In genomic region chr4:71188951-71189350, GRCh38 we compare ENCODE assay signal across 14 cellular contexts.
DNase-seq lines count a peak whose midpoint lies in the region; ATAC-seq, FAIRE-seq and TF ChIP-seq lines count a peak whose summit lies in the region.
"Had no signal": no experiment of that assay in that cellular context is flagged by ENCODE, and none has a peak within 500 bp of the region (broad histone marks: within the 10 kb centered on the region; RNA-seq: fewer than 3 reads in every experiment).

No MANE protein-coding gene starts in this region.

- TF ChIP-seq POLR2A in HepG2 (IDR thresholded peaks at IDR 0.05; ENCODE audit: insufficient read depth in 1 of 2, low read depth in 2 of 2, low read length in 2 of 2) = no peak

- H3K27me3 Mint-ChIP-seq in chondrocyte (ENCODE audit: low read depth) = peaks cover 18% of the 10 kb centered on the region
- no peaks in the 10 kb centered on the region for H3K27me3 Mint-ChIP-seq in natural killer cell treated with Interleukin-12 subunit alpha and Interleukin-12 subunit beta and Interleukin-15 and Interleukin-18, amount 100 ng/mL, for 72 hours
- peaks cover 22% of the 10 kb centered on the region for H3K27me3 Mint-ChIP-seq in GM23338 (ENCODE audit: insufficient read depth, low read depth, poor library complexity)

- no peak for TF ChIP-seq RAD21 in liver (IDR thresholded peaks at IDR 0.05)
- no peak for TF ChIP-seq RAD21 in HepG2 (CRISPR knock-in tag; IDR thresholded peaks at IDR 0.05)

- peak overlapping the region; percentile 78 for H3K4me3 Mint-ChIP-seq in chondrocyte (ENCODE audit: unreplicated experiment)
- peak overlapping the region; percentile 89 for H3K4me3 Mint-ChIP-seq in natural killer cell treated with Interleukin-12 subunit alpha and Interleukin-12 subunit beta and Interleukin-15 and Interleukin-18, amount 100 ng/mL, for 72 hours
- no peak overlapping the region for H3K4me3 Mint-ChIP-seq in GM23338

- H4K20me1 ChIP-seq in HepG2 (ENCODE audit: insufficient read depth, low read length) (no peaks in the 10 kb centered on the region), GM23338 (replicated peaks; ENCODE audit: insufficient read depth) (no peaks in the 10 kb centered on the region)

- H3K4me2 ChIP-seq in HepG2 (ENCODE audit: low read depth, low read length) = no peak overlapping the region
- H3K4me2 ChIP-seq in GM23338 = no peak overlapping the region
- H3K4me2 ChIP-seq: KMS-11 had no signal

- H3K9ac ChIP-seq in liver (ENCODE audit: low read depth in 1 of 2, low read length in 2 of 2) (peak overlapping the region; percentile 26 to 76), HepG2 (ENCODE audit: insufficient read depth, low read depth, low read length) (no peak overlapping the region)
- H3K9ac ChIP-seq: KMS-11 had no signal

- DNase-seq in HepG2 (ENCODE audit: low spot score) (no peak), chondrocyte (ENCODE audit: low spot score) (no peak), SW 1271 (lab: John Stamatoyannopoulos, UW) (no peak), GM23338 (ENCODE audit: low spot score) (no peak), ureter (ENCODE audit: low spot score) (no peak)
- no peak for DNase-seq in natural killer cell treated with Interleukin-12 subunit alpha and Interleukin-12 subunit beta and Interleukin-15 and Interleukin-18, amount 100 ng/mL, for 72 hours (ENCODE audit: low spot score)
- DNase-seq in stimulated activated CD4-positive, alpha-beta T cell treated with anti-CD3 and anti-CD28 coated beads, Interleukin-1b, Interleukin-23, amount 100 ng/mL, for 48 hours = no peak
- DNase-seq: activated CD4-positive, CD25-positive, alpha-beta regulatory T cell; activated gamma-delta T cell treated with Interleukin-2 at 50 U/mL for 16 hours; GF-D8; NCI-H2029 treated with DMSO at 0.1 percent for 48 hours had no signal

- CTCF ChIA-PET in HepG2 (lab: Yijun Ruan, JAX; ENCODE audit: low intra/inter-chr PET ratio, low total read pairs) = no interaction called here

- intact Hi-C loops in HepG2 (cut with micrococcal nuclease; ENCODE audit: unreplicated experiment) = no loop called here

- in situ Hi-C loops in HepG2 (cut with HindIII; ENCODE audit: extremely low pct_ligation_motif_present, low pct_unique_long_range_greater_than_20kb) = loop anchor here (10.0 kb wide), 1 partner anchor 366 kb away; no protein-coding TSS in a partner anchor

- H3K36me3 Mint-ChIP-seq in chondrocyte (ENCODE audit: low read depth) (peaks cover 3% of the 10 kb centered on the region), GM23338 (ENCODE audit: low read depth) (no peaks in the 10 kb centered on the region; the same call in 2 of the 3 replicates)
- no peaks in the 10 kb centered on the region for H3K36me3 Mint-ChIP-seq in natural killer cell treated with Interleukin-12 subunit alpha and Interleukin-12 subunit beta and Interleukin-15 and Interleukin-18, amount 100 ng/mL, for 72 hours

- 83% methylated on average over 1 of the region's 1 CpG for WGBS in liver
- 9% methylated on average over 1 of the region's 1 CpG for WGBS in HepG2 (ENCODE audit: low lambda C conversion rate)

- H3K9me3 ChIP-seq in liver (ENCODE audit: control insufficient read depth in 4 of 4, low read length in 3 of 4) (no peaks in the 10 kb centered on the region), HepG2 (ENCODE audit: low read length) (no peaks in the 10 kb centered on the region)

- TF ChIP-seq EP300 in HepG2 (IDR thresholded peaks at IDR 0.05; ENCODE audit: low read depth in 2 of 2, low read length in 2 of 2) (no peak), HepG2 (CRISPR knock-in tag; IDR thresholded peaks at IDR 0.05; ENCODE audit: borderline replicate concordance) (no peak)

- TF ChIP-seq CTCF in liver (IDR thresholded peaks at IDR 0.05; ENCODE audit: low read depth, low read length, missing input control) (no peak), HepG2 (CRISPR knock-in tag; IDR thresholded peaks at IDR 0.05) (no peak), chondrocyte (IDR thresholded peaks at IDR 0.05) (no peak), GM23338 (conservative IDR thresholded peaks at IDR 0.05; ENCODE audit: low read depth in 2 of 2) (no peak)

- no peaks in the 10 kb centered on the region for H3K79me2 ChIP-seq in HepG2 (ENCODE audit: insufficient read depth, low read length)
- no peaks in the 10 kb centered on the region for H3K79me2 ChIP-seq in GM23338 (replicated peaks; ENCODE audit: insufficient read depth)

- ATAC-seq in HepG2 (no peak), GM23338 (no peak)
- no peak for ATAC-seq in natural killer cell treated with Interleukin-12 subunit alpha and Interleukin-12 subunit beta and Interleukin-15 and Interleukin-18, amount 100 ng/mL, for 72 hours

- H3K4me3 ChIP-seq in liver (ENCODE audit: low read depth in 1 of 3, low read length in 3 of 3) (no peak overlapping the region), HepG2 (replicated peaks in 1 of 3; ENCODE audit: insufficient read depth in 1 of 3, low read depth in 2 of 3, low read length in 3 of 3) (no peak overlapping the region), GM23338 (no peak overlapping the region)

- POLR2A ChIA-PET in HepG2 (lab: Yijun Ruan, JAX) = no interaction called here

- H3K4me1 Mint-ChIP-seq in chondrocyte (ENCODE audit: low read depth) (peaks cover 37% of the 10 kb centered on the region), GM23338 (peaks cover 13% of the 10 kb centered on the region)
- H3K4me1 Mint-ChIP-seq in natural killer cell treated with Interleukin-12 subunit alpha and Interleukin-12 subunit beta and Interleukin-15 and Interleukin-18, amount 100 ng/mL, for 72 hours (ENCODE audit: low read depth in 2 of 2) = peaks cover 39 to 41% of the 10 kb centered on the region in 2 donors

- no peaks in the 10 kb centered on the region for H3K9me3 Mint-ChIP-seq in chondrocyte (ENCODE audit: low read depth)
- H3K9me3 Mint-ChIP-seq in natural killer cell treated with Interleukin-12 subunit alpha and Interleukin-12 subunit beta and Interleukin-15 and Interleukin-18, amount 100 ng/mL, for 72 hours = no peaks in the 10 kb centered on the region
- H3K9me3 Mint-ChIP-seq in GM23338 = no peaks in the 10 kb centered on the region

- H2AFZ ChIP-seq in HepG2 (ENCODE audit: low read length) = no peak overlapping the region
- H2AFZ ChIP-seq in GM23338 = no peak overlapping the region

- no peak overlapping the region for H3K27ac ChIP-seq in liver (ENCODE audit: low read depth in 1 of 2, low read length in 2 of 2)
- no peak overlapping the region for H3K27ac ChIP-seq in HepG2 (ENCODE audit: extremely low read length, insufficient read depth, low read length)
- no peak overlapping the region for H3K27ac ChIP-seq in GM23338 (ENCODE audit: low read depth)
- H3K27ac ChIP-seq: KMS-11 had no signal

- H3F3A ChIP-seq in GM23338 (replicated peaks; ENCODE audit: low read depth) = no peaks in the 10 kb centered on the region

- FAIRE-seq in HepG2 (lab: Jason Lieb, UNC) = no peak
- FAIRE-seq: islet of Langerhans had no signal

- H3K27me3 ChIP-seq in liver (ENCODE audit: control insufficient read depth in 4 of 4, insufficient read depth in 4 of 4, low read length in 3 of 4) (no peaks in the 10 kb centered on the region), HepG2 (ENCODE audit: control insufficient read depth in 1 of 2, insufficient read depth in 2 of 2, low read length in 2 of 2) (peaks cover 1 to 36% of the 10 kb centered on the region in 2 experiments; a peak in 3 of 5 replicates), GM23338 (ENCODE audit: insufficient read depth) (peaks cover 46% of the 10 kb centered on the region)

- H3K9me2 ChIP-seq in GM23338 (ENCODE audit: insufficient read depth) = no peaks in the 10 kb centered on the region

- H3K36me3 ChIP-seq in liver (ENCODE audit: control insufficient read depth in 4 of 4, insufficient read depth in 3 of 4, low read depth in 1 of 4, low read length in 3 of 4) (no peaks in the 10 kb centered on the region), HepG2 (replicated peaks in 1 of 2; ENCODE audit: control insufficient read depth in 1 of 2, insufficient read depth in 2 of 2, low read length in 2 of 2) (no peaks in the 10 kb centered on the region), GM23338 (ENCODE audit: insufficient read depth) (no peaks in the 10 kb centered on the region)

- H3K4me1 ChIP-seq in liver (ENCODE audit: control insufficient read depth in 4 of 4, insufficient read depth in 4 of 4, low read length in 3 of 4) (peaks cover 0 to 27% (median 15%) of the 10 kb centered on the region in 4 donors), HepG2 (ENCODE audit: insufficient read depth, low read length) (peaks cover 15% of the 10 kb centered on the region), GM23338 (ENCODE audit: insufficient read depth) (peaks cover 5% of the 10 kb centered on the region)

- BruUV-seq in HepG2 (replicated peaks; lab: Mats Ljungman, UMichigan) = no TSS peak

- no peak overlapping the region for H3K27ac Mint-ChIP-seq in chondrocyte (ENCODE audit: unreplicated experiment)
- peak overlapping the region; percentile 73 to 91 for H3K27ac Mint-ChIP-seq in natural killer cell treated with Interleukin-12 subunit alpha and Interleukin-12 subunit beta and Interleukin-15 and Interleukin-18, amount 100 ng/mL, for 72 hours
- H3K27ac Mint-ChIP-seq in GM23338 = no peak overlapping the region

TF ChIP-seq in liver, 16 proteins besides CTCF, POLR2A, EP300 and RAD21 (continues in another document):
- TF ChIP-seq SP1 (IDR thresholded peaks at IDR 0.05) (no peak), MAX (IDR thresholded peaks at IDR 0.05) (no peak), FOXA1 (IDR thresholded peaks at IDR 0.05) (no peak), YY1 (IDR thresholded peaks at IDR 0.05) (no peak), TAF1 (conservative IDR thresholded peaks at IDR 0.05) (no peak), RXRA (IDR thresholded peaks at IDR 0.05) (no peak)

TF ChIP-seq in HepG2, 621 proteins besides CTCF, POLR2A, EP300 and RAD21:
- no peak for TF ChIP-seq NR1H2 (CRISPR knock-in tag; IDR thresholded peaks at IDR 0.05; ENCODE audit: borderline replicate concordance, low read depth)
- TF ChIP-seq RFX3 (CRISPR knock-in tag; IDR thresholded peaks at IDR 0.05) = no peak
- no peak for TF ChIP-seq ZNF20 (CRISPR knock-in tag; IDR thresholded peaks at IDR 0.05)
- no peak for TF ChIP-seq ZNF530 (CRISPR knock-in tag; IDR thresholded peaks at IDR 0.05; ENCODE audit: low read depth)
- no peak for TF ChIP-seq ZNF367 (CRISPR knock-in tag; IDR thresholded peaks at IDR 0.05; ENCODE audit: borderline replicate concordance)
- TF ChIP-seq ZKSCAN1 (IDR thresholded peaks at IDR 0.05; ENCODE audit: low read length) = no peak
TF ChIP-seq in HepG2: peak in this region for 0.

TF ChIP-seq in GM23338, 12 proteins besides CTCF, POLR2A, EP300 and RAD21:
- no peak for TF ChIP-seq STAT1 (IDR thresholded peaks at IDR 0.05; ENCODE audit: unreplicated experiment)

Comparison
In these comparisons a context has a peak if more than half of its experiments do, and no peak if none do; other contexts are left out.
1. H3K27ac Mint-ChIP-seq: peak in natural killer cell treated with Interleukin-12 subunit alpha and Interleukin-12 subunit beta and Interleukin-15 and Interleukin-18, amount 100 ng/mL, for 72 hours (2 of 2); none in chondrocyte (single experiment) and GM23338 (single experiment).